Comparison of ENCODE assay signal across 8 cellular contexts in the genomic region with DNA sequence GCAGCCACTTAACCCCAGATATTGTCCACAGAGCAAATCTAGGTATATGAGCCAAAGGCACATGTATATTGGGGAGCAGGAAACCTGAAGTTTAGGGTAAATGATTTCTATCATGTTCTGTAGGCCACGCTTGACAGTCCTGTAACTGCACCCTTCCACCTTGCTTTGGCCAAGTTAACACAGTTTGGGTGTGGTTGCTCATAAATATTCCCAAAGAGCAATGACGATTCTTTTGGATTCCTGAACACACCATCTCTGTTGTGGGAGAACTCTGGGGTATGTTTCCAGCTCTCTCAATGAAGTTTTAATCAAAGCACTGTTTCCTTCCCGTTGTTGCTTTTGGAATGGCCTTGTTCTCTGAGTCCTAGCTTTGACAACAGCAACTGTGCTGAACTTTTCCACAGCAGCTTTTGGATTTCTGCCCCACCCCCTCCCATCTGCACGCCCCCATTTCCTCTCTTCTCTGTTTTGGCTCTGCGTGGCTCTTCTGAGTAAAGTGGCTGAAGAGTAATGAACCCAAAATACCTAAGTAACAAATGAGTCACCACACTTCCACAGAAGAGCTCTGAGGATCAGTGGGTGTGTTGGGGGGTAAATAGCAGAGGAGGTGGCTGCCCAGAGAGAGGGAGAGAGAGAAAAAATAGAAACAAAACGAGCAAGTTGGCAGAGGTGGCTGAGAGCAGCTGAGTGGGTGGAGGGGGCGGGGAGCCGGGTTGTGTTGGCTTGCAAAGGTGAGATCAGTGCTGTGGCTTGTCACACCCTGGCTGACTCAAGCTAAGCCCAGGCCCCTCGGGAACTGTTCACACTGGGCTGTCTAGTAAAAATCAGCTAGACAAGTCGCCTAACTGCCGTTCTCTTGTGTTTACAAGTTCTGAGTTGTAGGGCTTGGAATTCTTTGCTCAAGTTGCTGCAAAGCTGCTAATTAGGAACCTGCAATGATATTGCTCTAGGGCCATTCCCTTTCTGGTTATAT. TPM values are rescaled to one million over a fixed set of nuclear protein-coding genes. Genes with fewer than 3 reads are reported as not detected.
DNase-seq lines count a peak whose midpoint lies in the region; ATAC-seq and TF ChIP-seq lines count a peak whose summit lies in the region.

No MANE protein-coding gene starts in this region.

- TF ChIP-seq CTCF in choroid plexus epithelial cell (conservative IDR thresholded peaks at IDR 0.05; ENCODE audit: low read depth, low read length) (no peak), lower leg skin (IDR thresholded peaks at IDR 0.05) (no peak)

- intact Hi-C loops in lower leg skin (cut with DNase I; ENCODE audit: low total_unique reads), result no loop called here

- ATAC-seq in GM21786 (IDR thresholded peaks at IDR 0.05; ENCODE audit: unreplicated experiment), result peak; percentile 87

- peak; percentile 21 for DNase-seq in GDM1 (lab: John Stamatoyannopoulos, UW)
- DNase-seq in Jurkat, Clone E6-1 (ENCODE audit: low read depth, low spot score), result peak; percentile 23
- peak; percentile 88 for DNase-seq in activated CD4-positive, alpha-beta T cell treated with anti-CD3 and anti-CD28 coated beads for 1 hour
- peak; percentile 69 for DNase-seq in choroid plexus epithelial cell (ENCODE audit: low read depth)
- DNase-seq in lower leg skin (ENCODE audit: low spot score in 2 of 2), result peak; percentile 80 to 96
- DNase-seq in stimulated activated CD4-positive, alpha-beta T cell treated with anti-CD3 and anti-CD28 coated beads, TNF-alpha, amount 100 ng/mL, for 1 hour (ENCODE audit: low read depth in 3 of 3, low spot score in 1 of 3), result peak; percentile 85 to 93 (median 86)
- DNase-seq in NCI-H446 treated with DMSO at 0.1 percent for 48 hours (lab: John Stamatoyannopoulos, UW), result no peak

- TF ChIP-seq POLR2A in lower leg skin (IDR thresholded peaks at IDR 0.05), result no peak

- 7 to 10% methylated on average over 11 of the region's 11 CpGs for WGBS in lower leg skin, 2 donors

- H3K4me3 ChIP-seq in Jurkat, Clone E6-1 (ENCODE audit: low read length), result no peak overlapping the region
- H3K4me3 ChIP-seq in choroid plexus epithelial cell (ENCODE audit: low read depth, low read length) (peak overlapping the region; percentile 22), lower leg skin (ENCODE audit: low read depth, poor library complexity, severe bottlenecking) (no peak overlapping the region)

RNA-seq across cellular contexts. Expression of a gene that starts 26.9 kb away (rescaled TPM):
- polyA plus RNA-seq in Jurkat, Clone E6-1 (2012; ENCODE audit: insufficient read depth, insufficient read length), result 54.3 TPM
- 10 to 100 TPM; 25.5 to 33.8 (median 31.0) TPM for total RNA-seq in lower leg skin
